ENCODE assay signal across 10 cellular contexts in the genomic region with DNA sequence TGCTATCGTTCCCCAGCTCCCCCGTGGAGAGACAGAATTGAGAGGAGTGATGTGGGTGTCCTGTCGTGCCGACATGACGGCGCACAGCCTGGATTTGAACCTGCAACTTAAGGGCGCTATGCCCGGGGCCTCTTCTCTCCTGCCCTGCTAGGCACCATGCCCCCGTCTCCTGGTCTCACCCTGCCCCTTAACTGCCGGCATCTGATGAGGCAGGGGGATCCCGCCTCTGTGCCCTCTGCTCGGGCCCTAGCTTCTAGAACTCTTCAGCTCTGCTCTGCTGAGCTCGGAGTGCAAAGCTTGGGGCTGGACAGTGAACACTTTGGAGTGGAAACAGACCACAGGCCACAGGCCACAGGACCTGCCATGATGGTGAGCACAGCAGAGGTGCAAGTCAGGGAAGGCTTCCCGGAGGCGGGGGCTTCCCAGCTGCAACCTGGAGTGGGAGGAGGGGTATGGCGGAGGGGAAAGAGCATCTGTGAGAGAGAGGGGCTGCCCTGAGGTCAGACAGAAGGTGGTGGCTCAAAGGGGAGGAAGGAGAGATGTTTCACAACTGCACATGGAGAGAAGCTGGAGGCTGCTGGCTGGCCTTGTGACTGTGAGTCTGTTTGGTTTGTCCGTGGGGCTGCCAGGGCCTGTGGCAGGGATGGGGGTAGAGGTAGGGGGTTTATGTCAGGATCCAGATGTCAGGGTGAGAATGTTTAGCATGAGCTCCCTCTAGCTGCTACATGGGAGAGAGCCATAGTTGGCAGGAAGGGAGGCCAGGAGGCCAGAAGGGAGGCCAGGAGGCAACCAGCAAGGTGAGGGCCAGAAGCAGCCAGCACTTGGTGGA.
DNase-seq lines count a peak whose midpoint lies in the region; ATAC-seq and TF ChIP-seq lines count a peak whose summit lies in the region.
"Had no signal": no experiment of that assay in that cellular context is flagged by ENCODE, and none has a peak within 500 bp of the region (broad histone marks: within the 10 kb centered on the region; RNA-seq: fewer than 3 reads in every experiment).

No MANE protein-coding gene starts in this region.

- H3K4me3 ChIP-seq in choroid plexus epithelial cell (ENCODE audit: low read depth, low read length) = no peak overlapping the region
- H3K4me3 ChIP-seq: upper lobe of left lung had no signal

- peak; percentile 2 for DNase-seq in SKM-1 treated with dmso at 0.1 percent for 144 hours (lab: John Stamatoyannopoulos, UW; ENCODE audit: unreplicated experiment)
- DNase-seq in SKM-1 (lab: John Stamatoyannopoulos, UW; ENCODE audit: unreplicated experiment) = no peak
- DNase-seq in M059J (ENCODE audit: low read depth) = peak; percentile 26
- DNase-seq in choroid plexus epithelial cell (ENCODE audit: low read depth) = peak; percentile 50
- peak; percentile 79 for DNase-seq in posterior vena cava (ENCODE audit: low spot score)
- DNase-seq in GM03348 (ENCODE audit: low spot score) = no peak
- DNase-seq in SW480 (ENCODE audit: low spot score) = no peak
- DNase-seq: NCI-H1417, upper lobe of left lung had no signal

- intact Hi-C loops in posterior vena cava (cut with DNase I) = no loop called here

- peak; percentile 47 for TF ChIP-seq CTCF in choroid plexus epithelial cell (conservative IDR thresholded peaks at IDR 0.05; ENCODE audit: low read depth, low read length)

- no peak for ATAC-seq in HG03108 (IDR thresholded peaks at IDR 0.05; ENCODE audit: unreplicated experiment)

Comparison
In these comparisons a context has a peak if more than half of its experiments do, and no peak if none do; other contexts are left out.
1. DNase-seq: peak in SKM-1 treated with dmso at 0.1 percent for 144 hours (single experiment), M059J (single experiment), choroid plexus epithelial cell (single experiment) and posterior vena cava (single experiment); none in SKM-1 (single experiment), GM03348 (single experiment) and SW480 (single experiment).